Comparison of ENCODE assay signal across 16 cellular contexts in the genomic region with DNA sequence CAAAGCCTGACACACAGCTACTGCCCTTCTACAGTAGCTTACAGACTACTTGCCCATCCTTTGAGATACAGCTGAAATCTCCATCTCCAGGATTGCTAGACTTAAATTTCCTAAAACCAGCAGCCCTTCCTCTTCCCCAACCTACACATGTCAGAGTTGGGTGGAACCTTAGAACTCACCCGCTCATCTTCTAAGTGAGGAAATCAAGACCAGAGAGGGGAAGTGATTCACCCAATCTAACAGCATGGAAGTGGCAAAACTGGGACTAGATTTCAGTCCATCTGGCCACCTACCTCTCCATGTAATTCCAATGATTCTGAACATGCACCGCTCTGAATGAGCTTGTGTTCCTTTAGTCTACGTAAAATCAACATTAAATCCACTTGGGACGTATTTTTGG. TPM values are rescaled to one million over a fixed set of nuclear protein-coding genes. Genes with fewer than 3 reads are reported as not detected.
DNase-seq lines count a peak whose midpoint lies in the region; ATAC-seq, FAIRE-seq and TF ChIP-seq lines count a peak whose summit lies in the region.
"Had no signal": no experiment of that assay in that cellular context is flagged by ENCODE, and none has a peak within 500 bp of the region (broad histone marks: within the 10 kb centered on the region; RNA-seq: fewer than 3 reads in every experiment).

No MANE protein-coding gene starts in this region.

- H3K23ac ChIP-seq in H1 (ENCODE audit: insufficient read length): no peak overlapping the region

- H3K56ac ChIP-seq in H1 (replicated peaks; ENCODE audit: insufficient read length, low read depth, low read length): no peak overlapping the region

- no peak for FAIRE-seq in H1 (lab: Jason Lieb, UNC)
- FAIRE-seq: G401.6, H54 had no signal

- ATAC-seq in DND-41 (ENCODE audit: insufficient read depth, low read depth) (no peak), gastrocnemius medialis (no peak), HG02852 (IDR thresholded peaks at IDR 0.05; ENCODE audit: unreplicated experiment) (no peak), GM19324 (IDR thresholded peaks at IDR 0.05; ENCODE audit: low FRiP score, unreplicated experiment) (no peak)
- ATAC-seq: WTC11 had no signal

- no peak overlapping the region for H2BK120ac ChIP-seq in H1 (replicated peaks; ENCODE audit: low read depth, low read length)

- no peak for TF ChIP-seq EP300 in H1 (IDR thresholded peaks at IDR 0.05; ENCODE audit: borderline replicate concordance in 1 of 2, low read depth in 2 of 2, low read length in 2 of 2)

- H2BK12ac ChIP-seq in H1 (ENCODE audit: low read depth, low read length): no peak overlapping the region

- no peak overlapping the region for H3K4ac ChIP-seq in H1 (replicated peaks; ENCODE audit: insufficient read length, low read depth, low read length)

- H4K8ac ChIP-seq in H1 (ENCODE audit: extremely low read depth, insufficient read depth, low read length): no peak overlapping the region

- H3K36me3 ChIP-seq in DND-41 (ENCODE audit: insufficient read depth, low read length) (no peaks in the 10 kb centered on the region), OCI-LY7 (ENCODE audit: insufficient read depth, low read length) (no peaks in the 10 kb centered on the region), H1 (ENCODE audit: control insufficient read depth in 2 of 4, insufficient read depth in 4 of 4, low read length in 3 of 4) (no peaks in the 10 kb centered on the region), gastrocnemius medialis (peaks cover 0 to 10% of the 10 kb centered on the region in 2 donors), thyroid gland (peaks cover 0 to 7% of the 10 kb centered on the region in 2 donors)
- H3K36me3 ChIP-seq: BE2C had no signal

- H3K4me3 ChIP-seq in DND-41 (ENCODE audit: low read depth in 1 of 2, low read length in 2 of 2) (no peak overlapping the region), OCI-LY7 (ENCODE audit: low read depth, low read length, poor library complexity, severe bottlenecking) (no peak overlapping the region), H1 (ENCODE audit: extremely low read depth in 1 of 4, insufficient read depth in 2 of 4, low read depth in 3 of 4, low read length in 4 of 4) (no peak overlapping the region), gastrocnemius medialis (no peak overlapping the region), thyroid gland (replicated peaks in 1 of 3) (no peak overlapping the region)

- no peak for TF ChIP-seq CTCF in DND-41 (IDR thresholded peaks at IDR 0.05; ENCODE audit: borderline replicate concordance, extremely low read depth, low read length, poor library complexity, severe bottlenecking)
- no peak for TF ChIP-seq CTCF in OCI-LY7 (conservative IDR thresholded peaks at IDR 0.05; ENCODE audit: low read length)
- no peak for TF ChIP-seq CTCF in H1 (IDR thresholded peaks at IDR 0.05; ENCODE audit: control extremely low read depth in 1 of 3, insufficient read depth in 1 of 3, low read depth in 1 of 3, low read length in 3 of 3)
- TF ChIP-seq CTCF in gastrocnemius medialis (IDR thresholded peaks at IDR 0.05 in 4 of 5, conservative IDR thresholded peaks at IDR 0.05 in 1 of 5): no peak
- TF ChIP-seq CTCF in thyroid gland (IDR thresholded peaks at IDR 0.05): no peak

- H3K23me2 ChIP-seq in H1 (ENCODE audit: low read depth, low read length): peaks cover 8% of the 10 kb centered on the region

- POLR2A ChIA-PET in OCI-LY7 (lab: Charles Lee) (no interaction called here), H1 (lab: Charles Lee; ENCODE audit: partially characterized antibody) (no interaction called here)

- WGBS in H1 (ENCODE audit: extremely low coverage in 1 of 2, insufficient coverage in 1 of 2, insufficient read length in 1 of 2, insufficient replicate concordance in 2 of 2, low coverage in 1 of 2, low lambda C conversion rate in 2 of 2, missing lambda C conversion rate in 1 of 2), 2 experiments: 95% methylated on average over 4 of the region's 4 CpGs; no CpG with 5 or more reads in 1 of the 2 experiments
- WGBS in thyroid gland, 2 donors: 80 to 89% methylated on average over 4 of the region's 4 CpGs

- H2AK5ac ChIP-seq in H1 (ENCODE audit: low read depth, low read length): no peak overlapping the region

- no peak overlapping the region for H4K91ac ChIP-seq in H1 (replicated peaks; ENCODE audit: insufficient read length, low read length)

- CTCF ChIA-PET in OCI-LY7 (lab: Charles Lee; ENCODE audit: unreplicated experiment) (no interaction called here), H1 (lab: Charles Lee; ENCODE audit: partially characterized antibody) (interaction anchor here (1.9 to 2.0 kb wide), 2 partner anchors 24 to 30 kb away, joined by 4 to 7 read pairs; no protein-coding TSS in a partner anchor)

- no peak overlapping the region for H2BK20ac ChIP-seq in H1 (ENCODE audit: low read length)

- H3K27me3 ChIP-seq in DND-41 (ENCODE audit: insufficient read depth, low read length, poor library complexity) (peaks cover 5% of the 10 kb centered on the region), H1 (replicated peaks in 1 of 4; ENCODE audit: control insufficient read depth in 3 of 4, extremely low read depth in 1 of 4, insufficient read depth in 3 of 4, low read length in 3 of 4) (peaks cover 0 to 7% (median 5%) of the 10 kb centered on the region in 4 experiments; a peak in 5 of 7 replicates), gastrocnemius medialis (no peaks in the 10 kb centered on the region), thyroid gland (no peaks in the 10 kb centered on the region)
- H3K27me3 ChIP-seq: BE2C had no signal

- in situ Hi-C loops in gastrocnemius medialis (cut with MboI; ENCODE audit: low sequenced_read_pairs in 4 of 4): loop anchor here in 1 of 4 donors (10.0 kb wide), 1 partner anchor 63 kb away; the partner anchor contains the start of gene SPTY2D1

- no peak overlapping the region for H4K5ac ChIP-seq in H1 (ENCODE audit: insufficient read length, low read depth, low read length)

- H3K14ac ChIP-seq in H1 (ENCODE audit: insufficient read length): no peak overlapping the region

- TF ChIP-seq POLR2A in H1 (IDR thresholded peaks at IDR 0.05; ENCODE audit: control extremely low read depth in 1 of 2, low read depth in 2 of 2, low read length in 2 of 2) (no peak), gastrocnemius medialis (IDR thresholded peaks at IDR 0.05) (no peak), thyroid gland (IDR thresholded peaks at IDR 0.05) (no peak)

- no peak overlapping the region for H3K9ac ChIP-seq in DND-41 (ENCODE audit: low read depth, low read length)
- no peak overlapping the region for H3K9ac ChIP-seq in H1 (replicated peaks in 1 of 4; ENCODE audit: extremely low read depth in 1 of 4, low read depth in 3 of 4, low read length in 3 of 4)

- no peak for TF ChIP-seq RAD21 in H1 (IDR thresholded peaks at IDR 0.05 in 1 of 2, conservative IDR thresholded peaks at IDR 0.05 in 1 of 2; ENCODE audit: low read depth in 2 of 2, low read length in 2 of 2)

- H3K79me1 ChIP-seq in H1 (ENCODE audit: low read depth, low read length): no peaks in the 10 kb centered on the region

- H3K4me1 ChIP-seq in DND-41 (ENCODE audit: insufficient read depth, low read length) (peaks cover 21% of the 10 kb centered on the region), OCI-LY7 (ENCODE audit: insufficient read depth, low read length, poor library complexity, severe bottlenecking) (peaks cover 15% of the 10 kb centered on the region), H1 (replicated peaks in 1 of 4; ENCODE audit: control insufficient read depth in 3 of 4, insufficient read depth in 4 of 4, low read length in 3 of 4) (peaks cover 0 to 9% (median 2%) of the 10 kb centered on the region in 4 experiments; a peak in 3 of 7 replicates), gastrocnemius medialis (peaks cover 8% of the 10 kb centered on the region in 2 donors), thyroid gland (peaks cover 6 to 13% of the 10 kb centered on the region in 2 donors)
- H3K4me1 ChIP-seq: BE2C had no signal

- H3K79me2 ChIP-seq in DND-41 (ENCODE audit: insufficient read depth, low read length) (no peaks in the 10 kb centered on the region), OCI-LY7 (ENCODE audit: insufficient read depth, low read depth, low read length) (no peaks in the 10 kb centered on the region), H1 (ENCODE audit: control insufficient read depth in 1 of 2, insufficient read depth in 2 of 2, low read length in 2 of 2) (no peaks in the 10 kb centered on the region)

- no TSS peak for BruUV-seq in OCI-LY7 (replicated peaks; lab: Mats Ljungman, UMichigan)

- DNase-seq in DND-41 (no peak), OCI-LY7 (ENCODE audit: low spot score) (no peak), H1 (ENCODE audit: low read depth in 1 of 2, low spot score in 2 of 2) (no peak), gastrocnemius medialis (no peak), NCI-H1694 treated with DMSO at 0.1 percent for 48 hours (lab: John Stamatoyannopoulos, UW) (no peak), thyroid gland (no peak)
- DNase-seq: activated naive CD8-positive, alpha-beta T cell treated with anti-CD3 and anti-CD28 coated beads, Interleukin-2, amount 10 ng/mL, durations not matched to agents 7 days and 5 days; BE2C; NCI-H2107; stimulated activated CD4-positive, alpha-beta T cell treated with anti-CD3 and anti-CD28 coated beads, Interleukin-1b, Interleukin-23, amount 100 ng/mL, for 48 hours had no signal

- no peak overlapping the region for H3K18ac ChIP-seq in H1 (ENCODE audit: extremely low read depth, low read length)

- no peaks in the 10 kb centered on the region for H3K9me2 ChIP-seq in OCI-LY7 (ENCODE audit: insufficient read depth, low read length)

- H3K9me3 ChIP-seq in DND-41 (ENCODE audit: insufficient read depth, low read length, severe bottlenecking): no peaks in the 10 kb centered on the region
- H3K9me3 ChIP-seq in OCI-LY7 (ENCODE audit: low read length): no peaks in the 10 kb centered on the region
- no peaks in the 10 kb centered on the region for H3K9me3 ChIP-seq in H1 (ENCODE audit: insufficient read depth in 2 of 2, low read depth in 1 of 2, low read length in 1 of 2)
- H3K9me3 ChIP-seq in gastrocnemius medialis: no peaks in the 10 kb centered on the region
- no peaks in the 10 kb centered on the region for H3K9me3 ChIP-seq in thyroid gland
- H3K9me3 ChIP-seq: BE2C had no signal

- no peak overlapping the region for H3K4me2 ChIP-seq in DND-41 (ENCODE audit: insufficient read depth, low read length)
- H3K4me2 ChIP-seq in OCI-LY7 (ENCODE audit: low read length): no peak overlapping the region
- H3K4me2 ChIP-seq in H1 (ENCODE audit: insufficient read depth in 1 of 2, low read depth in 2 of 2, low read length in 2 of 2): peak overlapping the region in 1 of 2 experiments; percentile 79; a peak in 1 of 4 replicates

- H4K20me1 ChIP-seq in DND-41 (ENCODE audit: insufficient read depth, low read length): no peaks in the 10 kb centered on the region; the same call in 1 of the 2 replicates
- H4K20me1 ChIP-seq in OCI-LY7 (ENCODE audit: insufficient read depth, low read length): no peaks in the 10 kb centered on the region
- no peaks in the 10 kb centered on the region for H4K20me1 ChIP-seq in H1 (replicated peaks in 1 of 2; ENCODE audit: control insufficient read depth in 1 of 2, insufficient read depth in 2 of 2, low read length in 2 of 2)

- no peak overlapping the region for H2BK5ac ChIP-seq in H1 (ENCODE audit: low read depth, low read length)

- no peak overlapping the region for H2BK15ac ChIP-seq in H1 (ENCODE audit: low read length)

- H3K27ac ChIP-seq in DND-41 (ENCODE audit: low read length) (no peak overlapping the region), OCI-LY7 (ENCODE audit: low read depth, low read length, poor library complexity, severe bottlenecking) (no peak overlapping the region), H1 (ENCODE audit: low read depth, low read length) (no peak overlapping the region), gastrocnemius medialis (peak overlapping the region; percentile 77 to 88 (median 86)), thyroid gland (no peak overlapping the region)
- H3K27ac ChIP-seq: HL-60 had no signal

- intact Hi-C loops in OCI-LY7 (cut with micrococcal nuclease; ENCODE audit: unreplicated experiment) (no loop called here), gastrocnemius medialis (cut with DNase I; ENCODE audit: low total_unique reads) (loop anchor here (10.0 kb wide), 1 partner anchor 683 kb away; the partner anchor contains the start of gene SERGEF), thyroid gland (cut with DNase I) (no loop called here)

- peak overlapping the region; percentile 53; the same call in 1 of the 2 replicates for H2AFZ ChIP-seq in DND-41 (ENCODE audit: low read depth, low read length)
- peak overlapping the region; percentile 98; the same call in 1 of the 2 replicates for H2AFZ ChIP-seq in OCI-LY7 (ENCODE audit: low read length)
- peak overlapping the region; percentile 98; the same call in 1 of the 2 replicates for H2AFZ ChIP-seq in H1 (ENCODE audit: low read length)

RNA-seq across cellular contexts. Expression of gene TMEM86A, which starts 1.0 kb away (rescaled TPM):
- 0.39 and 0.92 TPM in 2 replicates for total RNA-seq in OCI-LY7 (2014; rRNA removed; shearing (Covaris generic))
- total RNA-seq in OCI-LY7 (2022): 1.2 and 2.7 TPM in 2 replicates
- 1.7 and 2.0 TPM in 2 replicates for total RNA-seq in H1 (2021; fragmentation: NEBNext Ultra II Directional; extraction: Animal tissue kit (Norgen Biotek cat#: 25700))
- polyA plus RNA-seq in H1 (2011; rRNA removed): 1.5 and 2.4 TPM in 2 replicates
- polyA plus RNA-seq in H1 (2011; cell fraction: cytosol; rRNA removed): 2.1 TPM
- 5.1 TPM for polyA plus RNA-seq in H1 (2011; cell fraction: nucleus; rRNA removed)
- polyA plus RNA-seq in H1 (2012, experiment 1 of 2): 1.4 to 2.6 TPM (median 1.7 TPM) in 4 replicates
- polyA plus RNA-seq in H1 (2012, experiment 2 of 2): 1.8 TPM
- 1.4 TPM for polyA plus RNA-seq in H1 (2013, experiment 1 of 2)
- polyA plus RNA-seq in H1 (2013, experiment 2 of 2): 1.6 TPM
- polyA minus RNA-seq in H1 (2011; rRNA and poly(A)+ RNA removed): 1.8 and 4.3 TPM in 2 replicates
- polyA minus RNA-seq in H1 (2011; cell fraction: cytosol; rRNA and poly(A)+ RNA removed): 1.0 TPM
- polyA minus RNA-seq in H1 (2011; cell fraction: nucleus; rRNA and poly(A)+ RNA removed): 7.3 TPM
- total RNA-seq in gastrocnemius medialis: 1 to 10 TPM; 1.7 to 3.6 (median 2.8) TPM
- total RNA-seq in thyroid gland: 10 to 100 TPM in 1 of 4 donors, 1 to 10 TPM in 3; 5.8 to 13.2 (median 6.2) TPM

RNA-seq across cellular contexts. Expression of gene IGSF22, which starts 28.4 kb away (rescaled TPM):
- not detected in 2 replicates for total RNA-seq in OCI-LY7 (2014; rRNA removed; shearing (Covaris generic))
- total RNA-seq in OCI-LY7 (2022) (not detected in 2 replicates), gastrocnemius medialis (not detected), thyroid gland (under 1 TPM in 3 of 4 donors, not detected in 1; 0.33 to 0.93 (median 0.78) TPM)
- not detected in 2 replicates for total RNA-seq in H1 (2021; fragmentation: NEBNext Ultra II Directional; extraction: Animal tissue kit (Norgen Biotek cat#: 25700))
- 0.06 and 0.14 TPM in 2 replicates for polyA plus RNA-seq in H1 (2011; rRNA removed)
- polyA plus RNA-seq in H1 (2011; cell fraction: cytosol; rRNA removed): 0.09 TPM
- 0.24 TPM for polyA plus RNA-seq in H1 (2011; cell fraction: nucleus; rRNA removed)
- polyA plus RNA-seq in H1 (2012, experiment 1 of 2): 0.05 to 0.61 TPM (median 0.11 TPM) in 3 of 4 replicates, not detected in the other
- polyA plus RNA-seq in H1 (2012, experiment 2 of 2): 0.34 TPM
- polyA plus RNA-seq in H1 (2013, experiment 1 of 2): 0.04 TPM
- 0.02 TPM for polyA plus RNA-seq in H1 (2013, experiment 2 of 2)
- polyA minus RNA-seq in H1 (2011; rRNA and poly(A)+ RNA removed): 0.03 and 0.07 TPM in 2 replicates
- polyA minus RNA-seq in H1 (2011; cell fraction: cytosol; rRNA and poly(A)+ RNA removed): not detected
- polyA minus RNA-seq in H1 (2011; cell fraction: nucleus; rRNA and poly(A)+ RNA removed): 1.1 TPM

Comparison
In these comparisons a context has a peak if more than half of its experiments do, and no peak if none do; other contexts are left out.
1. H3K27ac ChIP-seq: peak in gastrocnemius medialis (4 of 4); none in DND-41 (single experiment), OCI-LY7 (single experiment), H1 (single experiment) and thyroid gland (0 of 3).
2. Peak in every context shown above with its lines, with median percentiles within 50 percentile points of each other: H2AFZ ChIP-seq.